Comparison of ENCODE assay signal across 8 cellular contexts in genomic region chr1:197327776-197328364, GRCh38. TPM values are rescaled to one million over a fixed set of nuclear protein-coding genes. Genes with fewer than 3 reads are reported as not detected.
A peak's percentile ranks its signal among the peaks of the same experiment; 100 is the strongest.
DNase-seq lines count a peak whose midpoint lies in the region; ATAC-seq and TF ChIP-seq lines count a peak whose summit lies in the region.

No MANE protein-coding gene starts in this region.

- POLR2A ChIA-PET in WTC11 (lab: Charles Lee): no interaction called here

- H3K4me1 Mint-ChIP-seq in WTC11 (no peaks in the 10 kb centered on the region), mesothelial cell of epicardium (peaks cover 23% of the 10 kb centered on the region)

- H3K36me3 Mint-ChIP-seq in WTC11 (no peaks in the 10 kb centered on the region), mesothelial cell of epicardium (no peaks in the 10 kb centered on the region)

- no peak overlapping the region for H3K4me3 ChIP-seq in coronary artery

- DNase-seq in DMS114 treated with DMSO at 0.1 percent for 48 hours (lab: John Stamatoyannopoulos, UW; ENCODE audit: unreplicated experiment) (peak; percentile 32), WTC11 (ENCODE audit: low spot score) (no peak), mesothelial cell of epicardium (ENCODE audit: low spot score in 2 of 2, unreplicated experiment in 2 of 2) (no peak), NCI-H524 (lab: John Stamatoyannopoulos, UW) (no peak), coronary artery (ENCODE audit: low spot score) (no peak), left cardiac atrium (no peak)

- no peak overlapping the region for H3K27ac ChIP-seq in coronary artery

- H3K9me3 Mint-ChIP-seq in WTC11: no peaks in the 10 kb centered on the region
- no peaks in the 10 kb centered on the region for H3K9me3 Mint-ChIP-seq in mesothelial cell of epicardium

- ATAC-seq in HG02884 (IDR thresholded peaks at IDR 0.05; ENCODE audit: unreplicated experiment) (peak; percentile 49), WTC11 (no peak; the same call in 1 of the 2 replicates), GM19397 (IDR thresholded peaks at IDR 0.05; ENCODE audit: unreplicated experiment) (no peak), left cardiac atrium (no peak)

- CTCF ChIA-PET in WTC11 (lab: Charles Lee): interaction anchor here (1.5 kb wide), 1 partner anchor 29 kb away, joined by 4 read pairs; no protein-coding TSS in a partner anchor

- TF ChIP-seq CTCF in WTC11 (IDR thresholded peaks at IDR 0.05) (peak; percentile 36; the same call in 1 of the 2 replicates), mesothelial cell of epicardium (IDR thresholded peaks at IDR 0.05; ENCODE audit: unreplicated experiment) (peak; percentile 84), coronary artery (IDR thresholded peaks at IDR 0.05) (no peak)

- intact Hi-C loops in left cardiac atrium (cut with DNase I): loop anchor here in 1 of 2 donors (2.0 kb wide), 1 partner anchor 29 kb away; no protein-coding TSS in a partner anchor

- no peak overlapping the region for H3K27ac Mint-ChIP-seq in WTC11
- peak overlapping the region; percentile 39 for H3K27ac Mint-ChIP-seq in mesothelial cell of epicardium

- H3K4me3 Mint-ChIP-seq in WTC11: no peak overlapping the region
- H3K4me3 Mint-ChIP-seq in mesothelial cell of epicardium: no peak overlapping the region

- H3K27me3 Mint-ChIP-seq in WTC11 (ENCODE audit: low read depth): no peaks in the 10 kb centered on the region
- H3K27me3 Mint-ChIP-seq in mesothelial cell of epicardium (ENCODE audit: low read depth): no peaks in the 10 kb centered on the region

TF ChIP-seq in WTC11, 78 proteins besides CTCF, POLR2A, EP300 and RAD21:
- TF ChIP-seq TCF7 (CRISPR knock-in tag; IDR thresholded peaks at IDR 0.05; ENCODE audit: low read depth) (no peak), ZNF532 (CRISPR knock-in tag; IDR thresholded peaks at IDR 0.05; ENCODE audit: borderline replicate concordance) (no peak), USF2 (CRISPR knock-in tag; IDR thresholded peaks at IDR 0.05) (no peak), CREM (CRISPR knock-in tag; IDR thresholded peaks at IDR 0.05) (no peak), JAZF1 (CRISPR knock-in tag; IDR thresholded peaks at IDR 0.05) (no peak), NFYB (CRISPR knock-in tag; conservative IDR thresholded peaks at IDR 0.05; ENCODE audit: low read depth) (no peak), IRF1 (CRISPR knock-in tag; IDR thresholded peaks at IDR 0.05) (no peak), HMGXB4 (CRISPR knock-in tag; IDR thresholded peaks at IDR 0.05) (no peak), ZNF232 (CRISPR knock-in tag; IDR thresholded peaks at IDR 0.05) (no peak), AFF4 (CRISPR knock-in tag; IDR thresholded peaks at IDR 0.05; ENCODE audit: borderline replicate concordance) (no peak), TP53 (CRISPR knock-in tag; IDR thresholded peaks at IDR 0.05) (no peak), NFE2L1 (CRISPR knock-in tag; IDR thresholded peaks at IDR 0.05) (no peak), ZNF317 (CRISPR knock-in tag; IDR thresholded peaks at IDR 0.05; ENCODE audit: borderline replicate concordance, low read depth) (no peak), ZNF138 (CRISPR knock-in tag; conservative IDR thresholded peaks at IDR 0.05) (no peak), FOXK1 (CRISPR knock-in tag; IDR thresholded peaks at IDR 0.05) (no peak), PRRX2 (CRISPR knock-in tag; IDR thresholded peaks at IDR 0.05) (no peak), SP1 (CRISPR knock-in tag; conservative IDR thresholded peaks at IDR 0.05) (no peak)
TF ChIP-seq in WTC11: peak in this region for 0.

RNA-seq across cellular contexts. Expression of gene CRB1, which starts 59.8 kb away (rescaled TPM):
- total RNA-seq in WTC11 (2021): 0.07 to 0.11 TPM in 2 of 3 replicates, not detected in the other
- 0.51 to 0.90 TPM (median 0.82 TPM) in 3 replicates for total RNA-seq in mesothelial cell of epicardium
- under 1 TPM; 0.26 to 0.38 TPM for total RNA-seq in left cardiac atrium
